8 cellular contexts compared by ENCODE assay signal in the genomic region with DNA sequence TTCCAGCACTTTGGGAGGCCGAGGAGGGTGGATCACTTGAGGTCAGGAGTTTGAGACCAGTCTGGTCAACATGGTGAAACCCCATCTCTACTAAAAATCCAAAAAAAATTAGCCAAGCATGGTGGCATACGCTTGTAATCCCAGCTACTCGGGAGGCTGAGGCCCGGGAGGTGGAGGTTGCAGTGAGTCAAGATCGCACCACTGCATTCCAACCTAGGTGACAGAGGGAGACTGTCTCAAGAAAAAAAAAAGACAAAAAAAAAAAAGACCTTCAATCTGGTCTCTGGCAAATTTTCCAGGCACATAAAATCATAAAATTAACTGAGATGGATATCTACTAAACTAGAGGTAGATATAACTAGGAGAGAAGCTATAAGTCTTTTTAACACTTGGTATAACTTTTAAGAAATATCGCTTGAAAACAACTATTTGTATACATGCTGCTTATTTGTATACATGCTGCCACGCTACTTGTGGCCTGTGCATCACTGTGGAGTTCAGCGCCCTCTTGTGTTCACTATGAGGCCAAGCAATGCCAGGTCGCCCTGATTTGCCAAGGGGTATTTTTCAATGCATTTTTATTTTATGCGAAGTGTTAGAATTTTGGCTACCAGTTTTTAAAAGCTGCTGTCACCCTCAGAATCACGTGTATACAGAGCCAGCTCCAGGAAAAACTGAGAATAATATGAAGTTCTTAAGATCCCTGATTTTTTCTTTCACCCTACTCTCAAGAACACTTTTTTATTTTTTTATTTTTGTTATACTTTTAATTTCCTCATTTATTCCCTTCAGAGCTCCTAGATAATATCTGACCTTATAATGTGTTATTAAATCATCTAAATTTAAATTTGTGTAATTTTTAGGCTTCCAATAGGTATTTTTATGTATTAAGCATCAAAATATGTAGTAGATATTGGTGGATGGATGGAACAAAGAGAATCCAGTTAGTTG. TPM values are rescaled to one million over a fixed set of nuclear protein-coding genes. Genes with fewer than 3 reads are reported as not detected.
DNase-seq lines count a peak whose midpoint lies in the region; ATAC-seq and TF ChIP-seq lines count a peak whose summit lies in the region.

No MANE protein-coding gene starts in this region.

- no peak overlapping the region for H3K4me3 Mint-ChIP-seq in activated CD8-positive, alpha-beta memory T cell treated with anti-CD3 and anti-CD28 coated beads, Interleukin-2, amount 10 ng/mL, durations not matched to agents 7 days and 5 days
- H3K4me3 Mint-ChIP-seq in stimulated activated naive B cell treated with anti-CD40 and anti-IgM and Interleukin-4, amounts not matched to agents 10 μg/mL and 1 μg/mL and 100 μg/mL, for 72 hours: no peak overlapping the region

- H3K9me3 Mint-ChIP-seq in activated CD8-positive, alpha-beta memory T cell treated with anti-CD3 and anti-CD28 coated beads, Interleukin-2, amount 10 ng/mL, durations not matched to agents 7 days and 5 days (ENCODE audit: low read depth): no peaks in the 10 kb centered on the region
- no peaks in the 10 kb centered on the region for H3K9me3 Mint-ChIP-seq in stimulated activated naive B cell treated with anti-CD40 and anti-IgM and Interleukin-4, amounts not matched to agents 10 μg/mL and 1 μg/mL and 100 μg/mL, for 72 hours

- H3K4me1 Mint-ChIP-seq in activated CD8-positive, alpha-beta memory T cell treated with anti-CD3 and anti-CD28 coated beads, Interleukin-2, amount 10 ng/mL, durations not matched to agents 7 days and 5 days: peaks cover 8% of the 10 kb centered on the region
- peaks cover 5 to 16% of the 10 kb centered on the region in 2 donors for H3K4me1 Mint-ChIP-seq in stimulated activated naive B cell treated with anti-CD40 and anti-IgM and Interleukin-4, amounts not matched to agents 10 μg/mL and 1 μg/mL and 100 μg/mL, for 72 hours

- POLR2A ChIA-PET in AG04449 (lab: Yijun Ruan, JAX): no interaction called here

- H3K36me3 Mint-ChIP-seq in activated CD8-positive, alpha-beta memory T cell treated with anti-CD3 and anti-CD28 coated beads, Interleukin-2, amount 10 ng/mL, durations not matched to agents 7 days and 5 days: no peaks in the 10 kb centered on the region
- no peaks in the 10 kb centered on the region for H3K36me3 Mint-ChIP-seq in stimulated activated naive B cell treated with anti-CD40 and anti-IgM and Interleukin-4, amounts not matched to agents 10 μg/mL and 1 μg/mL and 100 μg/mL, for 72 hours

- H3K4me3 ChIP-seq in AG04449 (ENCODE audit: low read depth, low read length) (no peak overlapping the region), epithelial cell of proximal tubule (ENCODE audit: low read depth, low read length) (no peak overlapping the region)

- H3K27ac Mint-ChIP-seq in activated CD8-positive, alpha-beta memory T cell treated with anti-CD3 and anti-CD28 coated beads, Interleukin-2, amount 10 ng/mL, durations not matched to agents 7 days and 5 days: no peak overlapping the region
- H3K27ac Mint-ChIP-seq in stimulated activated naive B cell treated with anti-CD40 and anti-IgM and Interleukin-4, amounts not matched to agents 10 μg/mL and 1 μg/mL and 100 μg/mL, for 72 hours: no peak overlapping the region

- ATAC-seq in GM18861 (IDR thresholded peaks at IDR 0.05; ENCODE audit: unreplicated experiment): peak; percentile 46
- peak; percentile 52 for ATAC-seq in HG03460 (IDR thresholded peaks at IDR 0.05; ENCODE audit: unreplicated experiment)
- peak; percentile 86 for ATAC-seq in activated CD8-positive, alpha-beta memory T cell treated with anti-CD3 and anti-CD28 coated beads, Interleukin-2, amount 10 ng/mL, durations not matched to agents 7 days and 5 days
- ATAC-seq in stimulated activated naive B cell treated with anti-CD40 and anti-IgM and Interleukin-4, amounts not matched to agents 10 μg/mL and 1 μg/mL and 100 μg/mL, for 72 hours (replicated peaks): peak; percentile 88 to 89

- CTCF ChIA-PET in AG04449 (lab: Yijun Ruan, JAX): interaction anchor here (0.6 to 16.6 kb wide), 108 partner anchors 8 to 1234 kb away, joined by 3 to 928 read pairs (median 5); a partner anchor contains a TSS
- CTCF ChIA-PET in activated CD8-positive, alpha-beta memory T cell treated with anti-CD3 and anti-CD28 coated beads, Interleukin-2, amount 10 ng/mL, durations not matched to agents 7 days and 5 days (lab: Charles Lee): interaction anchor here (0.7 to 2.3 kb wide), 35 partner anchors 8 to 522 kb away, joined by 3 to 24 read pairs (median 4); a partner anchor contains a TSS

- DNase-seq in AG04449 (ENCODE audit: low read depth, low spot score) (no peak), NOMO-1 treated with DMSO at 0.1 percent for 48 hours (lab: John Stamatoyannopoulos, UW; ENCODE audit: unreplicated experiment) (peak; percentile 59), epithelial cell of proximal tubule (ENCODE audit: low read depth) (no peak), myocyte (ENCODE audit: low read depth) (peak; percentile 63)
- peak; percentile 77 for DNase-seq in activated CD8-positive, alpha-beta memory T cell treated with anti-CD3 and anti-CD28 coated beads, Interleukin-2, amount 10 ng/mL, durations not matched to agents 7 days and 5 days
- DNase-seq in stimulated activated naive B cell treated with anti-CD40 and anti-IgM and Interleukin-4, amounts not matched to agents 10 μg/mL and 1 μg/mL and 100 μg/mL, for 72 hours: peak; percentile 33

- TF ChIP-seq CTCF in AG04449 (IDR thresholded peaks at IDR 0.05; ENCODE audit: insufficient read depth, low read length, missing control alignments) (peak; percentile 85), epithelial cell of proximal tubule (conservative IDR thresholded peaks at IDR 0.05; ENCODE audit: low read depth, low read length) (peak; percentile 97)

- H3K27me3 Mint-ChIP-seq in activated CD8-positive, alpha-beta memory T cell treated with anti-CD3 and anti-CD28 coated beads, Interleukin-2, amount 10 ng/mL, durations not matched to agents 7 days and 5 days: peaks cover 10% of the 10 kb centered on the region
- peaks cover 5% of the 10 kb centered on the region in 2 donors for H3K27me3 Mint-ChIP-seq in stimulated activated naive B cell treated with anti-CD40 and anti-IgM and Interleukin-4, amounts not matched to agents 10 μg/mL and 1 μg/mL and 100 μg/mL, for 72 hours

RNA-seq across cellular contexts. Expression of a gene that starts 26.7 kb away (rescaled TPM):
- 100 to 1,000 TPM; 137 to 160 TPM for total RNA-seq in activated CD8-positive, alpha-beta memory T cell treated with anti-CD3 and anti-CD28 coated beads, Interleukin-2, amount 10 ng/mL, durations not matched to agents 7 days and 5 days
- total RNA-seq in epithelial cell of proximal tubule (48.9 and 119 TPM in 2 replicates), myocyte (120 and 208 TPM in 2 replicates)
- polyA plus RNA-seq in myocyte (2012): 96.7 TPM

Comparison
In these comparisons a context has a peak if more than half of its experiments do, and no peak if none do; other contexts are left out.
1. DNase-seq: peak in NOMO-1 treated with DMSO at 0.1 percent for 48 hours (single experiment), activated CD8-positive, alpha-beta memory T cell treated with anti-CD3 and anti-CD28 coated beads, Interleukin-2, amount 10 ng/mL, durations not matched to agents 7 days and 5 days (single experiment), myocyte (single experiment) and stimulated activated naive B cell treated with anti-CD40 and anti-IgM and Interleukin-4, amounts not matched to agents 10 μg/mL and 1 μg/mL and 100 μg/mL, for 72 hours (single experiment); none in AG04449 (single experiment) and epithelial cell of proximal tubule (single experiment).
2. Peak in every context shown above with its lines, with median percentiles within 50 percentile points of each other: ATAC-seq.